ENCODE assay signal across 11 cellular contexts in genomic region chr22:30047364-30047738, GRCh38. TPM values are rescaled to one million over a fixed set of nuclear protein-coding genes. Genes with fewer than 3 reads are reported as not detected.
DNase-seq lines count a peak whose midpoint lies in the region; ATAC-seq lines count a peak whose summit lies in the region.
"Had no signal": no experiment of that assay in that cellular context is flagged by ENCODE, and none has a peak within 500 bp of the region (broad histone marks: within the 10 kb centered on the region; RNA-seq: fewer than 3 reads in every experiment).

No MANE protein-coding gene starts in this region.

- CTCF ChIA-PET in CD8-positive, alpha-beta memory T cell (lab: Charles Lee): interaction anchor here (1.1 to 1.2 kb wide), 2 partner anchors 42 to 43 kb away, joined by 3 read pairs; no protein-coding TSS in a partner anchor
- CTCF ChIA-PET in activated CD4-positive, alpha-beta T cell treated with anti-CD3 and anti-CD28 coated beads, Interleukin-2, amount 10 ng/mL, durations not matched to agents 7 days and 5 days (lab: Charles Lee): interaction anchor here (0.6 to 1.8 kb wide), 4 partner anchors 9 to 473 kb away, joined by 3 to 4 read pairs (median 4); no protein-coding TSS in a partner anchor

- peak overlapping the region in 6 of 7 donors; percentile 8 to 61 (median 39) for H3K4me3 Mint-ChIP-seq in CD8-positive, alpha-beta memory T cell
- no peak overlapping the region for H3K4me3 Mint-ChIP-seq in activated CD4-positive, alpha-beta T cell treated with anti-CD3 and anti-CD28 coated beads, Interleukin-2, amount 10 ng/mL, durations not matched to agents 7 days and 5 days
- H3K4me3 Mint-ChIP-seq: activated naive CD8-positive, alpha-beta T cell; nephron progenitor cell had no signal

- H3K27me3 ChIP-seq in CD8-positive, alpha-beta memory T cell (ENCODE audit: insufficient read depth, low read length, poor library complexity, severe bottlenecking): no peaks in the 10 kb centered on the region
- H3K27me3 ChIP-seq: SJSA1 had no signal

- peak overlapping the region; percentile 24 for H3K4me3 ChIP-seq in CD8-positive, alpha-beta memory T cell (ENCODE audit: low read length)
- H3K4me3 ChIP-seq: SJSA1 had no signal

- peaks cover 9 to 16% (median 10%) of the 10 kb centered on the region in 3 donors for H3K4me1 Mint-ChIP-seq in CD8-positive, alpha-beta memory T cell
- H3K4me1 Mint-ChIP-seq in activated CD4-positive, alpha-beta T cell treated with anti-CD3 and anti-CD28 coated beads, Interleukin-2, amount 10 ng/mL, durations not matched to agents 7 days and 5 days: peaks cover 13% of the 10 kb centered on the region

- peaks cover 10% of the 10 kb centered on the region for H3K4me1 ChIP-seq in CD8-positive, alpha-beta memory T cell (ENCODE audit: insufficient read depth, low read length)

- no peak overlapping the region for H3K27ac ChIP-seq in CD8-positive, alpha-beta memory T cell (ENCODE audit: low read depth, low read length)
- H3K27ac ChIP-seq: SJSA1 had no signal

- no peaks in the 10 kb centered on the region for H3K9me3 Mint-ChIP-seq in CD8-positive, alpha-beta memory T cell
- H3K9me3 Mint-ChIP-seq in activated CD4-positive, alpha-beta T cell treated with anti-CD3 and anti-CD28 coated beads, Interleukin-2, amount 10 ng/mL, durations not matched to agents 7 days and 5 days: no peaks in the 10 kb centered on the region
- H3K9me3 Mint-ChIP-seq: nephron progenitor cell had no signal

- POLR2A ChIA-PET in CD8-positive, alpha-beta memory T cell (lab: Charles Lee): no interaction called here
- POLR2A ChIA-PET in activated CD4-positive, alpha-beta T cell treated with anti-CD3 and anti-CD28 coated beads, Interleukin-2, amount 10 ng/mL, durations not matched to agents 7 days and 5 days (lab: Charles Lee): no interaction called here

- peak in 2 of 5 donors; percentile 24 to 28 for DNase-seq in CD8-positive, alpha-beta memory T cell
- DNase-seq in KBM-7 (peak; percentile 60), left lobe of liver (ENCODE audit: low spot score) (peak; percentile 21)
- peak; percentile 68 for DNase-seq in activated CD4-positive, alpha-beta T cell treated with anti-CD3 and anti-CD28 coated beads, Interleukin-2, amount 10 ng/mL, durations not matched to agents 7 days and 5 days
- DNase-seq: nephron progenitor cell had no signal

- no peaks in the 10 kb centered on the region for H3K9me3 ChIP-seq in CD8-positive, alpha-beta memory T cell (ENCODE audit: low read length)
- H3K9me3 ChIP-seq: SJSA1 had no signal

- peak overlapping the region in 5 of 8 donors; percentile 9 to 77 (median 64) for H3K27ac Mint-ChIP-seq in CD8-positive, alpha-beta memory T cell
- H3K27ac Mint-ChIP-seq in activated CD4-positive, alpha-beta T cell treated with anti-CD3 and anti-CD28 coated beads, Interleukin-2, amount 10 ng/mL, durations not matched to agents 7 days and 5 days: peak overlapping the region; percentile 81
- H3K27ac Mint-ChIP-seq: activated naive CD8-positive, alpha-beta T cell; nephron progenitor cell had no signal

- ATAC-seq in left lobe of liver (peak; percentile 54), HG03432 (IDR thresholded peaks at IDR 0.05; ENCODE audit: unreplicated experiment) (no peak), HG02981 (IDR thresholded peaks at IDR 0.05; ENCODE audit: unreplicated experiment) (no peak), GM18873 (IDR thresholded peaks at IDR 0.05; ENCODE audit: low FRiP score, unreplicated experiment) (no peak), HG03571 (IDR thresholded peaks at IDR 0.05; ENCODE audit: unreplicated experiment) (no peak)

- no peaks in the 10 kb centered on the region for H3K36me3 ChIP-seq in CD8-positive, alpha-beta memory T cell (ENCODE audit: insufficient read depth, low read length)
- H3K36me3 ChIP-seq: SJSA1 had no signal

- peaks cover 3 to 21% of the 10 kb centered on the region in 2 donors for H3K27me3 Mint-ChIP-seq in CD8-positive, alpha-beta memory T cell
- peaks cover 1% of the 10 kb centered on the region for H3K27me3 Mint-ChIP-seq in activated CD4-positive, alpha-beta T cell treated with anti-CD3 and anti-CD28 coated beads, Interleukin-2, amount 10 ng/mL, durations not matched to agents 7 days and 5 days

- in situ Hi-C loops in KBM-7 (cut with MboI; ENCODE audit: low pct_unique_long_range_greater_than_20kb, low sequenced_read_pairs): no loop called here

- H3K36me3 Mint-ChIP-seq in CD8-positive, alpha-beta memory T cell: peaks cover 0 to 5% (median 0%) of the 10 kb centered on the region in 3 donors
- no peaks in the 10 kb centered on the region for H3K36me3 Mint-ChIP-seq in activated CD4-positive, alpha-beta T cell treated with anti-CD3 and anti-CD28 coated beads, Interleukin-2, amount 10 ng/mL, durations not matched to agents 7 days and 5 days (ENCODE audit: low read depth)
- H3K36me3 Mint-ChIP-seq: activated naive CD8-positive, alpha-beta T cell had no signal

RNA-seq across cellular contexts. Expression of gene HORMAD2, which starts 32.9 kb away (rescaled TPM):
- total RNA-seq in CD8-positive, alpha-beta memory T cell: not detected
- not detected for polyA plus RNA-seq in CD8-positive, alpha-beta memory T cell
- total RNA-seq in activated CD4-positive, alpha-beta T cell treated with anti-CD3 and anti-CD28 coated beads, Interleukin-2, amount 10 ng/mL, durations not matched to agents 7 days and 5 days: not detected
- 1.5 TPM for total RNA-seq in left lobe of liver
- total RNA-seq: SJSA1 had no signal
